12 cellular contexts compared by ENCODE assay signal in genomic region chr17:57541472-57542394, GRCh38.
A peak's percentile ranks its signal among the peaks of the same experiment; 100 is the strongest.
DNase-seq lines count a peak whose midpoint lies in the region; ATAC-seq and TF ChIP-seq lines count a peak whose summit lies in the region.
"Had no signal": no experiment of that assay in that cellular context is flagged by ENCODE, and none has a peak within 500 bp of the region (broad histone marks: within the 10 kb centered on the region; RNA-seq: fewer than 3 reads in every experiment).

No MANE protein-coding gene starts in this region.

- H3K4me2 ChIP-seq in MM.1S (ENCODE audit: low read depth, low read length), result no peak overlapping the region

- no peak overlapping the region for H3K9ac ChIP-seq in MM.1S (ENCODE audit: low read length)
- H3K9ac ChIP-seq in liver (ENCODE audit: low read depth in 1 of 2, low read length in 2 of 2), result no peak overlapping the region

- H3F3A ChIP-seq in MM.1S (ENCODE audit: insufficient read depth, low read length), result peaks cover 12% of the 10 kb centered on the region

- no peak for TF ChIP-seq RAD21 in liver (IDR thresholded peaks at IDR 0.05)

- TF ChIP-seq CTCF in MM.1S (IDR thresholded peaks at IDR 0.05; ENCODE audit: low read length) (no peak), liver (IDR thresholded peaks at IDR 0.05; ENCODE audit: low read depth, low read length, missing input control) (no peak)

- DNase-seq in AG08396 (ENCODE audit: low spot score) (peak; percentile 64), MM.1S (no peak), astrocyte of the hippocampus (ENCODE audit: low read depth, low spot score) (peak; percentile 89), NCI-H187 (lab: John Stamatoyannopoulos, UW) (no peak), inferior parietal cortex (ENCODE audit: extremely low spot score) (no peak), NCI-H1048 (lab: John Stamatoyannopoulos, UW) (no peak)
- DNase-seq: CD4-positive, alpha-beta T cell; NCI-H345; testis had no signal

- H3K4me1 ChIP-seq in MM.1S (ENCODE audit: low read length) (peaks cover 18% of the 10 kb centered on the region), liver (ENCODE audit: control insufficient read depth in 4 of 4, insufficient read depth in 4 of 4, low read length in 3 of 4) (no peaks in the 10 kb centered on the region)

- H3K36me3 ChIP-seq in MM.1S (replicated peaks; ENCODE audit: insufficient read depth, low read length), result no peaks in the 10 kb centered on the region
- no peaks in the 10 kb centered on the region for H3K36me3 ChIP-seq in liver (ENCODE audit: control insufficient read depth in 4 of 4, insufficient read depth in 3 of 4, low read depth in 1 of 4, low read length in 3 of 4)

- ATAC-seq in GM21423 (IDR thresholded peaks at IDR 0.05; ENCODE audit: unreplicated experiment), result no peak
- ATAC-seq: activated CD4-positive, CD25-positive, alpha-beta regulatory T cell treated with anti-CD3 and anti-CD28 coated beads, Interleukin-2, amount 50 U/mL, for 24 hours had no signal

- H3K4me3 ChIP-seq in MM.1S (ENCODE audit: low read length) (no peak overlapping the region), liver (ENCODE audit: low read depth in 1 of 3, low read length in 3 of 3) (no peak overlapping the region)
- H3K4me3 ChIP-seq: testis had no signal

- no peaks in the 10 kb centered on the region for H4K20me1 ChIP-seq in MM.1S (ENCODE audit: insufficient read depth, low read length)

- peak overlapping the region; percentile 69; the same call in 1 of the 2 replicates for H3K27ac ChIP-seq in MM.1S (ENCODE audit: low read length)
- H3K27ac ChIP-seq in liver (ENCODE audit: low read depth in 1 of 2, low read length in 2 of 2), result no peak overlapping the region
- H3K27ac ChIP-seq: testis had no signal

- WGBS in liver, result 81% methylated on average over 17 of the region's 17 CpGs

- H3K27me3 ChIP-seq in MM.1S (replicated peaks; ENCODE audit: insufficient read depth, low read length) (no peaks in the 10 kb centered on the region), liver (ENCODE audit: control insufficient read depth in 4 of 4, insufficient read depth in 4 of 4, low read length in 3 of 4) (no peaks in the 10 kb centered on the region)
- H3K27me3 ChIP-seq: testis had no signal

- H3K9me3 ChIP-seq in MM.1S (replicated peaks; ENCODE audit: insufficient read depth, low read length) (no peaks in the 10 kb centered on the region; the same call in 1 of the 2 replicates), liver (ENCODE audit: control insufficient read depth in 4 of 4, low read length in 3 of 4) (no peaks in the 10 kb centered on the region)
- H3K9me3 ChIP-seq: testis had no signal

- no peaks in the 10 kb centered on the region for H3K9me2 ChIP-seq in MM.1S (replicated peaks; ENCODE audit: insufficient read depth, low read length)

- H3K79me2 ChIP-seq in MM.1S (ENCODE audit: low read length), result peaks cover 27% of the 10 kb centered on the region

- H2AFZ ChIP-seq in MM.1S (ENCODE audit: low read length), result no peak overlapping the region

TF ChIP-seq in liver, 16 proteins besides CTCF, POLR2A, EP300 and RAD21:
- no peak for TF ChIP-seq REST (IDR thresholded peaks at IDR 0.05)
- TF ChIP-seq JUND (IDR thresholded peaks at IDR 0.05), result peak in 1 of 2 donors; percentile 43
- TF ChIP-seq YY1 (IDR thresholded peaks at IDR 0.05), result no peak
- peak; percentile 33 for TF ChIP-seq NR2F2 (IDR thresholded peaks at IDR 0.05)
TF ChIP-seq in liver: peak in this region for 2.

Comparison
In these comparisons a context has a peak if more than half of its experiments do, and no peak if none do; other contexts are left out.
1. DNase-seq: peak in AG08396 (single experiment) and astrocyte of the hippocampus (single experiment); none in MM.1S (single experiment), NCI-H187 (0 of 2), inferior parietal cortex (single experiment) and NCI-H1048 (single experiment).